8 cellular contexts compared by ENCODE assay signal in the genomic region with DNA sequence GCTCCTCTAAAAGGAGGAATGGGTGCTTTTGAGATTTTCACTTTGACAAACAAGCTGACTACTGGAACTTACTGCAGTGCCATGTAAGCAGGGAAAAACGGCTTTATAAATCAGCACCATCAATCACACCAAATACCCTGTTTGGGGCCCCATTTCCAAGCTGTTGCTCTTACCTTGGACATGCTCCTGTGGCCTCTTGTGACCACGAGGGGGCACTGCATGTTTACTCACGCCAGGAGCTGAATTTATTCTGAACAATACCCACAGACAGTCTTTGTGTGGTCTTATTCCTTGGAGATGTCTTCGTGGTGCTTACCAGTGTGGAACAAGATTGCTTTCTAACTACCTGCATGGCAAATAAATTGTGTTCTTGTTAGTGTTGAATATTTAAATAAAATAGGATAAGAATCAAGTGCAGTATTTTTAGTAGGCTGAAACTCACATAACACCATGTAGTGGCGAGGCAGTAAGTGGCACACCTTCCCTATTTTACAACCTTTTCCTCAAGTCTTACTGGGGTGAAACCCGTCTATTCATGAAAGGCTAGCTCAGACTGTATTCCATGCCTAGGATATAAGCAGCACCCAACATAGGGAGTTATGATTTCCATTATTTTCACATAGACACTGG.
A peak's percentile ranks its signal among the peaks of the same experiment; 100 is the strongest.
DNase-seq lines count a peak whose midpoint lies in the region; ATAC-seq, FAIRE-seq and TF ChIP-seq lines count a peak whose summit lies in the region.

No MANE protein-coding gene starts in this region.

- H3K9ac ChIP-seq in HepG2 (ENCODE audit: insufficient read depth, low read depth, low read length): no peak overlapping the region

- peak; percentile 6 for DNase-seq in Daoy (ENCODE audit: low read depth)
- peak; percentile 46 for DNase-seq in HT1080 (ENCODE audit: low read depth)
- DNase-seq in RKO (ENCODE audit: low spot score): peak; percentile 41
- peak; percentile 56 for DNase-seq in dermis blood vessel endothelial cell
- DNase-seq in HepG2 (ENCODE audit: low spot score): peak; percentile 13
- DNase-seq in stimulated activated naive B cell treated with anti-CD40 and anti-IgM and Interleukin-4, amounts not matched to agents 10 μg/mL and 1 μg/mL and 100 μg/mL, for 72 hours: peak; percentile 4

- intact Hi-C loops in HepG2 (cut with micrococcal nuclease; ENCODE audit: unreplicated experiment): loop anchor here (1.0 kb wide), 1 partner anchor 1405 kb away; no protein-coding TSS in a partner anchor

- 13% methylated on average over 6 of the region's 6 CpGs for WGBS in HepG2 (ENCODE audit: low lambda C conversion rate)

- no peaks in the 10 kb centered on the region for H3K36me3 Mint-ChIP-seq in stimulated activated naive B cell treated with anti-CD40 and anti-IgM and Interleukin-4, amounts not matched to agents 10 μg/mL and 1 μg/mL and 100 μg/mL, for 72 hours

- no peak for FAIRE-seq in HepG2 (lab: Jason Lieb, UNC)

- CTCF ChIA-PET in HepG2 (lab: Yijun Ruan, JAX; ENCODE audit: low intra/inter-chr PET ratio, low total read pairs): interaction anchor here (1.2 to 2.2 kb wide), 2 partner anchors 588 to 1404 kb away, joined by 5 to 13 read pairs; no protein-coding TSS in a partner anchor

- H3K36me3 ChIP-seq in HepG2 (replicated peaks in 1 of 2; ENCODE audit: control insufficient read depth in 1 of 2, insufficient read depth in 2 of 2, low read length in 2 of 2): no peaks in the 10 kb centered on the region

- no peak for TF ChIP-seq RAD21 in HepG2 (CRISPR knock-in tag; IDR thresholded peaks at IDR 0.05)

- peak; percentile 73 for ATAC-seq in GM19455 (IDR thresholded peaks at IDR 0.05; ENCODE audit: unreplicated experiment)
- ATAC-seq in HepG2: peak; percentile 78
- ATAC-seq in stimulated activated naive B cell treated with anti-CD40 and anti-IgM and Interleukin-4, amounts not matched to agents 10 μg/mL and 1 μg/mL and 100 μg/mL, for 72 hours (replicated peaks): peak; percentile 41 to 57
- no peak for ATAC-seq in GM19452 (IDR thresholded peaks at IDR 0.05; ENCODE audit: unreplicated experiment)

- no peaks in the 10 kb centered on the region for H4K20me1 ChIP-seq in HepG2 (ENCODE audit: insufficient read depth, low read length)

- no peaks in the 10 kb centered on the region for H3K4me1 ChIP-seq in HepG2 (ENCODE audit: insufficient read depth, low read length)

- POLR2A ChIA-PET in HepG2 (lab: Yijun Ruan, JAX): no interaction called here

- H3K9me3 ChIP-seq in HepG2 (ENCODE audit: low read length): no peaks in the 10 kb centered on the region

- no peaks in the 10 kb centered on the region for H3K27me3 Mint-ChIP-seq in stimulated activated naive B cell treated with anti-CD40 and anti-IgM and Interleukin-4, amounts not matched to agents 10 μg/mL and 1 μg/mL and 100 μg/mL, for 72 hours

- H3K27me3 ChIP-seq in HepG2 (ENCODE audit: control insufficient read depth in 1 of 2, insufficient read depth in 2 of 2, low read length in 2 of 2): no peaks in the 10 kb centered on the region

- H3K9me3 Mint-ChIP-seq in stimulated activated naive B cell treated with anti-CD40 and anti-IgM and Interleukin-4, amounts not matched to agents 10 μg/mL and 1 μg/mL and 100 μg/mL, for 72 hours: peaks cover 1 to 3% of the 10 kb centered on the region in 2 donors

- no TSS peak for BruUV-seq in HepG2 (replicated peaks; lab: Mats Ljungman, UMichigan)

- H3K4me2 ChIP-seq in HepG2 (ENCODE audit: low read depth, low read length): no peak overlapping the region

- no peaks in the 10 kb centered on the region for H3K79me2 ChIP-seq in HepG2 (ENCODE audit: insufficient read depth, low read length)

- no peak overlapping the region for H3K4me3 ChIP-seq in HepG2 (replicated peaks in 1 of 3; ENCODE audit: insufficient read depth in 1 of 3, low read depth in 2 of 3, low read length in 3 of 3)

- H3K4me1 Mint-ChIP-seq in stimulated activated naive B cell treated with anti-CD40 and anti-IgM and Interleukin-4, amounts not matched to agents 10 μg/mL and 1 μg/mL and 100 μg/mL, for 72 hours: no peaks in the 10 kb centered on the region

- H3K27ac Mint-ChIP-seq in stimulated activated naive B cell treated with anti-CD40 and anti-IgM and Interleukin-4, amounts not matched to agents 10 μg/mL and 1 μg/mL and 100 μg/mL, for 72 hours: no peak overlapping the region

- no peak overlapping the region for H3K4me3 Mint-ChIP-seq in stimulated activated naive B cell treated with anti-CD40 and anti-IgM and Interleukin-4, amounts not matched to agents 10 μg/mL and 1 μg/mL and 100 μg/mL, for 72 hours

- in situ Hi-C loops in HepG2 (cut with HindIII; ENCODE audit: extremely low pct_ligation_motif_present, low pct_unique_long_range_greater_than_20kb): loop anchor here (25.0 kb wide), 1 partner anchor 577 kb away; no protein-coding TSS in a partner anchor

- TF ChIP-seq CTCF in HepG2 (CRISPR knock-in tag; IDR thresholded peaks at IDR 0.05): peak; percentile 70

- TF ChIP-seq EP300 in HepG2 (IDR thresholded peaks at IDR 0.05; ENCODE audit: low read depth in 2 of 2, low read length in 2 of 2) (no peak), HepG2 (CRISPR knock-in tag; IDR thresholded peaks at IDR 0.05; ENCODE audit: borderline replicate concordance) (no peak)

- H3K27ac ChIP-seq in HepG2 (ENCODE audit: extremely low read length, insufficient read depth, low read length): no peak overlapping the region

- TF ChIP-seq POLR2A in HepG2 (IDR thresholded peaks at IDR 0.05; ENCODE audit: insufficient read depth in 1 of 2, low read depth in 2 of 2, low read length in 2 of 2): no peak

- H2AFZ ChIP-seq in HepG2 (ENCODE audit: low read length): no peak overlapping the region

TF ChIP-seq in HepG2, 621 proteins besides CTCF, POLR2A, EP300 and RAD21:
- TF ChIP-seq FOXK2 (IDR thresholded peaks at IDR 0.05): no peak
- TF ChIP-seq FOXA1 (IDR thresholded peaks at IDR 0.05): no peak
- peak; percentile 79 for TF ChIP-seq FOXA1 (CRISPR knock-in tag; IDR thresholded peaks at IDR 0.05)
- TF ChIP-seq, protein P1, sequence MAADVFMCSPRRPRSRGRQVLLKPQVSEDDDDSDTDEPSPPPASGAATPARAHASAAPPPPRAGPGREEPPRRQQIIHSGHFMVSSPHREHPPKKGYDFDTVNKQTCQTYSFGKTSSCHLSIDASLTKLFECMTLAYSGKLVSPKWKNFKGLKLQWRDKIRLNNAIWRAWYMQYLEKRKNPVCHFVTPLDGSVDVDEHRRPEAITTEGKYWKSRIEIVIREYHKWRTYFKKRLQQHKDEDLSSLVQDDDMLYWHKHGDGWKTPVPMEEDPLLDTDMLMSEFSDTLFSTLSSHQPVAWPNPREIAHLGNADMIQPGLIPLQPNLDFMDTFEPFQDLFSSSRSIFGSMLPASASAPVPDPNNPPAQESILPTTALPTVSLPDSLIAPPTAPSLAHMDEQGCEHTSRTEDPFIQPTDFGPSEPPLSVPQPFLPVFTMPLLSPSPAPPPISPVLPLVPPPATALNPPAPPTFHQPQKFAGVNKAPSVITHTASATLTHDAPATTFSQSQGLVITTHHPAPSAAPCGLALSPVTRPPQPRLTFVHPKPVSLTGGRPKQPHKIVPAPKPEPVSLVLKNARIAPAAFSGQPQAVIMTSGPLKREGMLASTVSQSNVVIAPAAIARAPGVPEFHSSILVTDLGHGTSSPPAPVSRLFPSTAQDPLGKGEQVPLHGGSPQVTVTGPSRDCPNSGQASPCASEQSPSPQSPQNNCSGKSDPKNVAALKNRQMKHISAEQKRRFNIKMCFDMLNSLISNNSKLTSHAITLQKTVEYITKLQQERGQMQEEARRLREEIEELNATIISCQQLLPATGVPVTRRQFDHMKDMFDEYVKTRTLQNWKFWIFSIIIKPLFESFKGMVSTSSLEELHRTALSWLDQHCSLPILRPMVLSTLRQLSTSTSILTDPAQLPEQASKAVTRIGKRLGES (CRISPR knock-in tag; IDR thresholded peaks at IDR 0.05; ENCODE audit: borderline replicate concordance): no peak
- peak; percentile 58 for TF ChIP-seq FOXA3 (CRISPR knock-in tag; IDR thresholded peaks at IDR 0.05)
- peak; percentile 48; the same call in 1 of the 2 replicates for TF ChIP-seq SMC3 (IDR thresholded peaks at IDR 0.05; ENCODE audit: low read length)
- TF ChIP-seq STAG1 (CRISPR knock-in tag; IDR thresholded peaks at IDR 0.05): peak; percentile 74
- TF ChIP-seq ZNF143 (CRISPR knock-in tag; IDR thresholded peaks at IDR 0.05): no peak
TF ChIP-seq in HepG2: peak in this region for 4.

Comparison
In these comparisons a context has a peak if more than half of its experiments do, and no peak if none do; other contexts are left out.
1. DNase-seq: peak in every context shown above with its lines; median percentile 56 in dermis blood vessel endothelial cell; 46 in HT1080; 41 in RKO; 13 in HepG2; 6 in Daoy; 4 in stimulated activated naive B cell treated with anti-CD40 and anti-IgM and Interleukin-4, amounts not matched to agents 10 μg/mL and 1 μg/mL and 100 μg/mL, for 72 hours.